8 cellular contexts compared by ENCODE assay signal in the genomic region with DNA sequence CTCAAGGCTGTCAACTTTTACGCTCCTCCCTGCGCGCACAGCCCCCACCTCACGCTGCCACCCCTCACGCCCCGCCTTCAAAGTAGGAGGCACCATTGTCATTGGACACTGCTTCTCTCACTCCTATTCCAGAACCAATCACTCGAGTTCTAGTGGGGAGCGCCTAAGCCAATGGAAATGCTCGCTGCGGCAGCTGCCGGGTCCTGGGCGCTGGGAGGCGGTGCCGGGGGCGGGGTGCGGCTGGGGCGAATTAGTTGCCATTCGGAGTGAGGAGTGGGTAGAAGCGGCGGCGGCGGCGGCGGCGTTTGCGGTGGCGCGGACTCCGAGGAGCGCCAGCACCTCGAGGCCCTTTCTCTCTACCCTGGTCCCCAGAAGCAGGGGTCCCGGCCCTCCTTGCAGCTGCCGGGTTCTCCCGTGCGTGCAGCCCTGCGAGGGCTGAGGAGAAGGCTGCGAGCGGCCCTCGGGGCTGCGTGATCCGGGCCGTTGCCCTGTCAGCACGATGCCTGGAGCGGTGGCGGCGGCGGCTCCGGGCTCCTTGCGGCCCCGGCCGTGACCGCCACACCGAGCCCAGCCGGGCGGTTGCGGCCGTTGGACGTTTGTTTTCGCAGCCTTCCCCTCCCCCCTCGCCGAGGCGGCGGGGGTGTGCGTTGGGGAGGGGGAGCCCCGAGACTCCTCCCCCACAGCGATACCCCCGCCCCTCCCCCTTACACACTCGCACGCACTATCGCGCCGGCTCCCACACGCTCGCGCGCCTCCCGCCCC. TPM values are rescaled to one million over a fixed set of nuclear protein-coding genes. Genes with fewer than 3 reads are reported as not detected.
A peak's percentile ranks its signal among the peaks of the same experiment; 100 is the strongest.
DNase-seq lines count a peak whose midpoint lies in the region; ATAC-seq and TF ChIP-seq lines count a peak whose summit lies in the region.

A gene (plus strand): TSS at position 253 of the 762 bp plus-strand sequence. CDS start 555 bp downstream, outside the sequence.

- H3K27me3 ChIP-seq in RWPE2 (ENCODE audit: insufficient read depth, poor library complexity, severe bottlenecking), result no peaks in the 10 kb centered on the region

- H3K4me3 Mint-ChIP-seq in activated T-helper 2 cell treated with anti-CD3 and anti-CD28 coated beads, Interferon-gamma antibody, Interleukin-2, Interleukin-4, amounts not matched to agents 10 μg/mL and 5 μg/mL and 100 μg/mL, durations not matched to agents 14 hours and 24 hours and 36 hours (ENCODE audit: low read depth), result peak within 1 kb of the TSS; percentile 94
- H3K4me3 Mint-ChIP-seq in natural killer cell, result peak within 1 kb of the TSS; percentile 97

- H3K4me1 Mint-ChIP-seq in activated T-helper 2 cell treated with anti-CD3 and anti-CD28 coated beads, Interferon-gamma antibody, Interleukin-2, Interleukin-4, amounts not matched to agents 10 μg/mL and 5 μg/mL and 100 μg/mL, durations not matched to agents 14 hours and 24 hours and 36 hours (ENCODE audit: low read depth), result peaks cover 24% of the 10 kb centered on the region
- H3K4me1 Mint-ChIP-seq in natural killer cell, result peaks cover 14 to 22% of the 10 kb centered on the region in 2 donors

- H3K27me3 Mint-ChIP-seq in activated T-helper 2 cell treated with anti-CD3 and anti-CD28 coated beads, Interferon-gamma antibody, Interleukin-2, Interleukin-4, amounts not matched to agents 10 μg/mL and 5 μg/mL and 100 μg/mL, durations not matched to agents 14 hours and 24 hours and 36 hours (ENCODE audit: low read depth), result no peaks in the 10 kb centered on the region
- H3K27me3 Mint-ChIP-seq in natural killer cell (ENCODE audit: low read depth in 2 of 2), result no peaks in the 10 kb centered on the region

- peaks cover 3% of the 10 kb centered on the region for H3K36me3 Mint-ChIP-seq in activated T-helper 2 cell treated with anti-CD3 and anti-CD28 coated beads, Interferon-gamma antibody, Interleukin-2, Interleukin-4, amounts not matched to agents 10 μg/mL and 5 μg/mL and 100 μg/mL, durations not matched to agents 14 hours and 24 hours and 36 hours (ENCODE audit: low read depth)
- no peaks in the 10 kb centered on the region for H3K36me3 Mint-ChIP-seq in natural killer cell

- peak within 1 kb of the TSS; percentile 45 for H3K27ac ChIP-seq in RWPE2 (ENCODE audit: poor library complexity, severe bottlenecking)

- DNase-seq in EH (ENCODE audit: low read depth), result peak; percentile 96
- peak; percentile 100 for DNase-seq in H4 (ENCODE audit: low spot score)
- peak; percentile 100 for DNase-seq in LoVo (ENCODE audit: low spot score)
- peak; percentile 93 for DNase-seq in RWPE2 (ENCODE audit: low spot score)
- peak; percentile 97 for DNase-seq in activated T-helper 2 cell treated with anti-CD3 and anti-CD28 coated beads, Interferon-gamma antibody, Interleukin-2, Interleukin-4, amounts not matched to agents 10 μg/mL and 5 μg/mL and 100 μg/mL, durations not matched to agents 14 hours and 24 hours and 36 hours (ENCODE audit: low spot score)
- peak; percentile 96 for DNase-seq in fibroblast of peridontal ligament (ENCODE audit: extremely low read depth)
- DNase-seq in natural killer cell, result peak; percentile 95
- DNase-seq in stimulated activated naive CD4-positive, alpha-beta T cell treated with Interleukin-2 at 50 U/mL for 16 hours (lab: John Stamatoyannopoulos, UW), result peak; percentile 98

- peak within 1 kb of the TSS; percentile 79 for H3K4me3 ChIP-seq in RWPE2 (ENCODE audit: severe bottlenecking)

- intact Hi-C loops in activated T-helper 2 cell treated with anti-CD3 and anti-CD28 coated beads, Interferon-gamma antibody, Interleukin-2, Interleukin-4, amounts not matched to agents 10 μg/mL and 5 μg/mL and 100 μg/mL, durations not matched to agents 14 hours and 24 hours and 36 hours (cut with micrococcal nuclease), result loop anchor here (1.0 to 10.0 kb wide), 11 partner anchors 46 to 814 kb away; a partner anchor contains a TSS
- intact Hi-C loops in natural killer cell (cut with micrococcal nuclease), result loop anchor here (1.0 to 5.0 kb wide), 3 partner anchors 24 to 160 kb away; no protein-coding TSS in a partner anchor

- TF ChIP-seq CTCF in RWPE2 (IDR thresholded peaks at IDR 0.05; ENCODE audit: poor library complexity, severe bottlenecking), result no peak
- no peak for TF ChIP-seq CTCF in natural killer cell (IDR thresholded peaks at IDR 0.05)

- peaks cover 14% of the 10 kb centered on the region for H3K4me1 ChIP-seq in RWPE2 (ENCODE audit: insufficient read depth, poor library complexity, severe bottlenecking)

- ATAC-seq in RWPE2 (ENCODE audit: low read depth) (peak; percentile 97), natural killer cell (peak; percentile 85 to 95 (median 88))

- H3K36me3 ChIP-seq in RWPE2 (ENCODE audit: low read depth), result no peaks in the 10 kb centered on the region

- H3K27ac Mint-ChIP-seq in activated T-helper 2 cell treated with anti-CD3 and anti-CD28 coated beads, Interferon-gamma antibody, Interleukin-2, Interleukin-4, amounts not matched to agents 10 μg/mL and 5 μg/mL and 100 μg/mL, durations not matched to agents 14 hours and 24 hours and 36 hours, result peak within 1 kb of the TSS; percentile 95
- peak within 1 kb of the TSS in 1 of 2 donors; percentile 96 for H3K27ac Mint-ChIP-seq in natural killer cell

- no peaks in the 10 kb centered on the region for H3K9me3 Mint-ChIP-seq in activated T-helper 2 cell treated with anti-CD3 and anti-CD28 coated beads, Interferon-gamma antibody, Interleukin-2, Interleukin-4, amounts not matched to agents 10 μg/mL and 5 μg/mL and 100 μg/mL, durations not matched to agents 14 hours and 24 hours and 36 hours
- H3K9me3 Mint-ChIP-seq in natural killer cell, result no peaks in the 10 kb centered on the region

- peaks cover 2% of the 10 kb centered on the region for H3K9me3 ChIP-seq in RWPE2 (ENCODE audit: severe bottlenecking)

RNA-seq across cellular contexts. Expression of the gene that starts here (rescaled TPM):
- 6.7 and 8.1 TPM in 2 replicates for total RNA-seq in H4 (2014; rRNA removed; shearing (Covaris generic))
- total RNA-seq in activated T-helper 2 cell treated with anti-CD3 and anti-CD28 coated beads, Interferon-gamma antibody, Interleukin-2, Interleukin-4, amounts not matched to agents 10 μg/mL and 5 μg/mL and 100 μg/mL, durations not matched to agents 14 hours and 24 hours and 36 hours, result 23.8 and 27.9 TPM in 2 replicates
- 100 to 1,000 TPM in 1 of 3 donors, 10 to 100 TPM in 2; 70.5 to 132 (median 79.6) TPM for total RNA-seq in natural killer cell

Comparison
In these comparisons a context has a peak if more than half of its experiments do, and no peak if none do; other contexts are left out.
1. Peak in every context shown above with its lines: DNase-seq, ATAC-seq, H3K4me3 ChIP-seq and H3K27ac ChIP-seq.